Comparison of ENCODE assay signal across 8 cellular contexts in genomic region chr20:3174442-3175263, GRCh38. TPM values are rescaled to one million over a fixed set of nuclear protein-coding genes. Genes with fewer than 3 reads are reported as not detected.
DNase-seq lines count a peak whose midpoint lies in the region; ATAC-seq and TF ChIP-seq lines count a peak whose summit lies in the region.

No MANE protein-coding gene starts in this region.

- H3K36me3 ChIP-seq in iPS-20b (ENCODE audit: insufficient read depth, low read depth, low read length) (no peaks in the 10 kb centered on the region), subcutaneous abdominal adipose tissue (ENCODE audit: control insufficient read depth in 5 of 5, insufficient read depth in 5 of 5, low read length in 5 of 5) (no peaks in the 10 kb centered on the region)

- no peaks in the 10 kb centered on the region for H3K36me3 Mint-ChIP-seq in activated T-cell treated with anti-CD3 and anti-CD28 coated beads, Interleukin-2, amount 50 U/mL, for 72 hours (ENCODE audit: insufficient read depth in 2 of 2)
- peaks cover 5% of the 10 kb centered on the region for H3K36me3 Mint-ChIP-seq in activated T-helper 1 cell treated with anti-CD3 and anti-CD28 coated beads, Interleukin-12 subunit alpha, Interleukin-12 subunit beta, Interleukin-2, Interleukin-4 antibody, amounts not matched to agents 30 ng/mL and 10 ng/mL and 1 ng/mL, durations not matched to agents 14 hours and 24 hours and 36 hours (ENCODE audit: low read depth)

- H3K4me1 ChIP-seq in iPS-20b (ENCODE audit: insufficient read depth, low read length) (peaks cover 21% of the 10 kb centered on the region; the same call in 1 of the 2 replicates), subcutaneous abdominal adipose tissue (ENCODE audit: control insufficient read depth in 5 of 5, insufficient read depth in 5 of 5, low read length in 5 of 5) (peaks cover 4 to 30% (median 27%) of the 10 kb centered on the region in 5 donors)

- DNase-seq in activated T-cell treated with anti-CD3 and anti-CD28 coated beads, Interleukin-2, amount 50 U/mL, for 72 hours = no peak
- DNase-seq in activated T-cell treated with anti-CD3 and anti-CD28 coated beads, Interleukin-2, amount 50 U/mL, for 48 hours = no peak
- DNase-seq in activated T-helper 1 cell treated with anti-CD3 and anti-CD28 coated beads, Interleukin-12 subunit alpha, Interleukin-12 subunit beta, Interleukin-2, Interleukin-4 antibody, amounts not matched to agents 30 ng/mL and 10 ng/mL and 1 ng/mL, durations not matched to agents 14 hours and 24 hours and 36 hours (ENCODE audit: low spot score) = no peak
- DNase-seq in GM10248 (ENCODE audit: extremely low spot score) (no peak), KBM-7 (no peak)

- no peak overlapping the region for H3K27ac Mint-ChIP-seq in activated T-cell treated with anti-CD3 and anti-CD28 coated beads, Interleukin-2, amount 50 U/mL, for 72 hours
- no peak overlapping the region for H3K27ac Mint-ChIP-seq in activated T-helper 1 cell treated with anti-CD3 and anti-CD28 coated beads, Interleukin-12 subunit alpha, Interleukin-12 subunit beta, Interleukin-2, Interleukin-4 antibody, amounts not matched to agents 30 ng/mL and 10 ng/mL and 1 ng/mL, durations not matched to agents 14 hours and 24 hours and 36 hours

- no peak for TF ChIP-seq CTCF in GM10248 (IDR thresholded peaks at IDR 0.05; ENCODE audit: control extremely low read depth, extremely low read depth, low read depth, missing control alignments)

- no peaks in the 10 kb centered on the region for H3K9me3 Mint-ChIP-seq in activated T-cell treated with anti-CD3 and anti-CD28 coated beads, Interleukin-2, amount 50 U/mL, for 72 hours
- H3K9me3 Mint-ChIP-seq in activated T-helper 1 cell treated with anti-CD3 and anti-CD28 coated beads, Interleukin-12 subunit alpha, Interleukin-12 subunit beta, Interleukin-2, Interleukin-4 antibody, amounts not matched to agents 30 ng/mL and 10 ng/mL and 1 ng/mL, durations not matched to agents 14 hours and 24 hours and 36 hours = no peaks in the 10 kb centered on the region

- peak overlapping the region; percentile 91 to 92 for H3K4me3 Mint-ChIP-seq in activated T-cell treated with anti-CD3 and anti-CD28 coated beads, Interleukin-2, amount 50 U/mL, for 72 hours
- H3K4me3 Mint-ChIP-seq in activated T-helper 1 cell treated with anti-CD3 and anti-CD28 coated beads, Interleukin-12 subunit alpha, Interleukin-12 subunit beta, Interleukin-2, Interleukin-4 antibody, amounts not matched to agents 30 ng/mL and 10 ng/mL and 1 ng/mL, durations not matched to agents 14 hours and 24 hours and 36 hours = peak overlapping the region; percentile 85

- H3K27me3 Mint-ChIP-seq in activated T-cell treated with anti-CD3 and anti-CD28 coated beads, Interleukin-2, amount 50 U/mL, for 72 hours (ENCODE audit: low read depth) = peaks cover 25% of the 10 kb centered on the region
- peaks cover 36% of the 10 kb centered on the region for H3K27me3 Mint-ChIP-seq in activated T-helper 1 cell treated with anti-CD3 and anti-CD28 coated beads, Interleukin-12 subunit alpha, Interleukin-12 subunit beta, Interleukin-2, Interleukin-4 antibody, amounts not matched to agents 30 ng/mL and 10 ng/mL and 1 ng/mL, durations not matched to agents 14 hours and 24 hours and 36 hours (ENCODE audit: insufficient read depth)

- peaks cover 5% of the 10 kb centered on the region for H3K4me1 Mint-ChIP-seq in activated T-cell treated with anti-CD3 and anti-CD28 coated beads, Interleukin-2, amount 50 U/mL, for 72 hours (ENCODE audit: low read depth)
- peaks cover 12% of the 10 kb centered on the region for H3K4me1 Mint-ChIP-seq in activated T-helper 1 cell treated with anti-CD3 and anti-CD28 coated beads, Interleukin-12 subunit alpha, Interleukin-12 subunit beta, Interleukin-2, Interleukin-4 antibody, amounts not matched to agents 30 ng/mL and 10 ng/mL and 1 ng/mL, durations not matched to agents 14 hours and 24 hours and 36 hours (ENCODE audit: low read depth)

- H3K9me3 ChIP-seq in iPS-20b (ENCODE audit: insufficient read depth, low read depth, low read length) (no peaks in the 10 kb centered on the region), subcutaneous abdominal adipose tissue (ENCODE audit: control insufficient read depth in 5 of 5, low read length in 5 of 5) (no peaks in the 10 kb centered on the region)

- CTCF ChIA-PET in GM10248 (lab: Yijun Ruan, JAX) = no interaction called here

- no peak overlapping the region for H3K27ac ChIP-seq in iPS-20b (ENCODE audit: low read length)
- peak overlapping the region; percentile 57 for H3K27ac ChIP-seq in subcutaneous abdominal adipose tissue (ENCODE audit: low read depth, low read length)

- H3K9ac ChIP-seq in iPS-20b (ENCODE audit: low read depth, low read length) (peak overlapping the region; percentile 88), subcutaneous abdominal adipose tissue (ENCODE audit: low read length in 5 of 5) (peak overlapping the region; percentile 68 to 88 (median 79))

- in situ Hi-C loops in KBM-7 (cut with MboI; ENCODE audit: low pct_unique_long_range_greater_than_20kb, low sequenced_read_pairs) = no loop called here

- H3K27me3 ChIP-seq in iPS-20b (ENCODE audit: insufficient read depth, low read length) = peaks cover 7% of the 10 kb centered on the region; the same call in 1 of the 2 replicates
- H3K27me3 ChIP-seq in subcutaneous abdominal adipose tissue (ENCODE audit: control insufficient read depth in 5 of 5, insufficient read depth in 4 of 5, low read length in 5 of 5) = peaks cover 0 to 2% (median 0%) of the 10 kb centered on the region in 5 donors

- H3K4me3 ChIP-seq in iPS-20b (ENCODE audit: low read length) (peak overlapping the region; percentile 92), subcutaneous abdominal adipose tissue (ENCODE audit: low read depth in 1 of 5, low read length in 5 of 5) (peak overlapping the region; percentile 79 to 95 (median 93))

- intact Hi-C loops in activated T-helper 1 cell treated with anti-CD3 and anti-CD28 coated beads, Interleukin-12 subunit alpha, Interleukin-12 subunit beta, Interleukin-2, Interleukin-4 antibody, amounts not matched to agents 30 ng/mL and 10 ng/mL and 1 ng/mL, durations not matched to agents 14 hours and 24 hours and 36 hours (cut with micrococcal nuclease) = loop anchor here (2.0 kb wide), 1 partner anchor 64 kb away; the partner anchor contains the start of gene SLC4A11

- POLR2A ChIA-PET in GM10248 (lab: Yijun Ruan, JAX) = no interaction called here

- no peak for ATAC-seq in activated T-cell treated with anti-CD3 and anti-CD28 coated beads, Interleukin-2, amount 50 U/mL, for 72 hours (replicated peaks in 1 of 2)
- ATAC-seq in GM21526 (IDR thresholded peaks at IDR 0.05; ENCODE audit: low FRiP score, unreplicated experiment) = no peak

RNA-seq across cellular contexts. Expression of gene LZTS3, which starts 1.3 kb away (rescaled TPM):
- total RNA-seq in activated T-cell treated with anti-CD3 and anti-CD28 coated beads, Interleukin-2, amount 50 U/mL, for 72 hours = 1 to 10 TPM; 3.1 to 3.5 TPM
- total RNA-seq in activated T-helper 1 cell treated with anti-CD3 and anti-CD28 coated beads, Interleukin-12 subunit alpha, Interleukin-12 subunit beta, Interleukin-2, Interleukin-4 antibody, amounts not matched to agents 30 ng/mL and 10 ng/mL and 1 ng/mL, durations not matched to agents 14 hours and 24 hours and 36 hours = 0.54 and 0.78 TPM in 2 replicates

RNA-seq across cellular contexts. Expression of gene FASTKD5, which starts 15.0 kb away (rescaled TPM):
- total RNA-seq in activated T-cell treated with anti-CD3 and anti-CD28 coated beads, Interleukin-2, amount 50 U/mL, for 72 hours = 10 to 100 TPM; 22.1 to 22.6 TPM
- total RNA-seq in activated T-helper 1 cell treated with anti-CD3 and anti-CD28 coated beads, Interleukin-12 subunit alpha, Interleukin-12 subunit beta, Interleukin-2, Interleukin-4 antibody, amounts not matched to agents 30 ng/mL and 10 ng/mL and 1 ng/mL, durations not matched to agents 14 hours and 24 hours and 36 hours = 25.4 TPM in 2 replicates

RNA-seq across cellular contexts. Expression of gene UBOX5, which starts 15.0 kb away (rescaled TPM):
- 1 to 10 TPM; 7.8 to 9.6 TPM for total RNA-seq in activated T-cell treated with anti-CD3 and anti-CD28 coated beads, Interleukin-2, amount 50 U/mL, for 72 hours
- total RNA-seq in activated T-helper 1 cell treated with anti-CD3 and anti-CD28 coated beads, Interleukin-12 subunit alpha, Interleukin-12 subunit beta, Interleukin-2, Interleukin-4 antibody, amounts not matched to agents 30 ng/mL and 10 ng/mL and 1 ng/mL, durations not matched to agents 14 hours and 24 hours and 36 hours = 5.9 and 7.7 TPM in 2 replicates

RNA-seq across cellular contexts. Expression of gene DDRGK1, which starts 29.8 kb away (rescaled TPM):
- total RNA-seq in activated T-cell treated with anti-CD3 and anti-CD28 coated beads, Interleukin-2, amount 50 U/mL, for 72 hours = 10 to 100 TPM; 83.6 to 89.3 TPM
- total RNA-seq in activated T-helper 1 cell treated with anti-CD3 and anti-CD28 coated beads, Interleukin-12 subunit alpha, Interleukin-12 subunit beta, Interleukin-2, Interleukin-4 antibody, amounts not matched to agents 30 ng/mL and 10 ng/mL and 1 ng/mL, durations not matched to agents 14 hours and 24 hours and 36 hours = 67.5 and 72.3 TPM in 2 replicates

RNA-seq across cellular contexts. Expression of gene ITPA, which starts 34.6 kb away (rescaled TPM):
- 10 to 100 TPM; 66.0 to 67.0 TPM for total RNA-seq in activated T-cell treated with anti-CD3 and anti-CD28 coated beads, Interleukin-2, amount 50 U/mL, for 72 hours
- 93.3 and 96.0 TPM in 2 replicates for total RNA-seq in activated T-helper 1 cell treated with anti-CD3 and anti-CD28 coated beads, Interleukin-12 subunit alpha, Interleukin-12 subunit beta, Interleukin-2, Interleukin-4 antibody, amounts not matched to agents 30 ng/mL and 10 ng/mL and 1 ng/mL, durations not matched to agents 14 hours and 24 hours and 36 hours
